ENCODE assay signal across 20 cellular contexts in genomic region chr6:130309028-130309427, GRCh38. TPM values are rescaled to one million over a fixed set of nuclear protein-coding genes. Genes with fewer than 3 reads are reported as not detected.
DNase-seq lines count a peak whose midpoint lies in the region; ATAC-seq and TF ChIP-seq lines count a peak whose summit lies in the region.
"Had no signal": no experiment of that assay in that cellular context is flagged by ENCODE, and none has a peak within 500 bp of the region (broad histone marks: within the 10 kb centered on the region; RNA-seq: fewer than 3 reads in every experiment).

No MANE protein-coding gene starts in this region.

- H3K27ac Mint-ChIP-seq in activated CD4-positive, alpha-beta T cell treated with anti-CD3 and anti-CD28 coated beads for 36 hours: no peak overlapping the region
- H3K27ac Mint-ChIP-seq in activated CD4-positive, alpha-beta T cell treated with anti-CD3 and anti-CD28 coated beads, Interleukin-2, amount 10 ng/mL, durations not matched to agents 24 days and 14 days: no peak overlapping the region
- no peak overlapping the region for H3K27ac Mint-ChIP-seq in stimulated activated effector memory CD8-positive, alpha-beta T cell treated with anti-CD3 and anti-CD28 coated beads, Interleukin-12 subunit alpha, Interleukin-12 subunit beta, amount 100 ng/mL, for 72 hours
- H3K27ac Mint-ChIP-seq: B cell; CD4-positive, CD25-positive, alpha-beta regulatory T cell; CD8-positive, alpha-beta T cell; GM23338; H9; HFFc6 had no signal

- H3K4me1 Mint-ChIP-seq in activated CD4-positive, alpha-beta T cell treated with anti-CD3 and anti-CD28 coated beads for 36 hours: no peaks in the 10 kb centered on the region
- peaks cover 3% of the 10 kb centered on the region for H3K4me1 Mint-ChIP-seq in activated CD4-positive, alpha-beta T cell treated with anti-CD3 and anti-CD28 coated beads, Interleukin-2, amount 10 ng/mL, durations not matched to agents 24 days and 14 days
- H3K4me1 Mint-ChIP-seq in stimulated activated effector memory CD8-positive, alpha-beta T cell treated with anti-CD3 and anti-CD28 coated beads, Interleukin-12 subunit alpha, Interleukin-12 subunit beta, amount 100 ng/mL, for 72 hours: peaks cover 15% of the 10 kb centered on the region
- H3K4me1 Mint-ChIP-seq: CD4-positive, CD25-positive, alpha-beta regulatory T cell; GM23338; H9 had no signal

- CTCF ChIA-PET in activated CD4-positive, alpha-beta T cell treated with anti-CD3 and anti-CD28 coated beads for 36 hours (lab: Charles Lee): interaction anchor here (0.6 to 0.9 kb wide), 2 partner anchors 13 to 1224 kb away, joined by 3 to 4 read pairs; no protein-coding TSS in a partner anchor
- CTCF ChIA-PET in GM10248 (lab: Yijun Ruan, JAX): interaction anchor here (1.4 to 3.4 kb wide), 4 partner anchors 9 to 16 kb away, joined by 3 to 11 read pairs (median 7); no protein-coding TSS in a partner anchor

- no peaks in the 10 kb centered on the region for H3K9me3 ChIP-seq in tibial artery
- H3K9me3 ChIP-seq: BLaER1, Caco-2 had no signal

- peak; percentile 63 for ATAC-seq in activated CD4-positive, alpha-beta T cell treated with anti-CD3 and anti-CD28 coated beads for 36 hours
- peak; percentile 64 for ATAC-seq in stimulated activated effector memory CD8-positive, alpha-beta T cell treated with anti-CD3 and anti-CD28 coated beads, Interleukin-12 subunit alpha, Interleukin-12 subunit beta, amount 100 ng/mL, for 72 hours
- ATAC-seq: CD8-positive, alpha-beta T cell; GM23338 had no signal

- intact Hi-C loops in activated CD4-positive, alpha-beta T cell treated with anti-CD3 and anti-CD28 coated beads for 36 hours (cut with DNase I, micrococcal nuclease): no loop called here
- intact Hi-C loops in activated CD4-positive, alpha-beta T cell treated with anti-CD3 and anti-CD28 coated beads, Interleukin-2, amount 10 ng/mL, durations not matched to agents 24 days and 14 days (cut with micrococcal nuclease): no loop called here
- intact Hi-C loops in tibial artery (cut with DNase I; ENCODE audit: low total_unique reads): no loop called here

- no peaks in the 10 kb centered on the region for H3K9me3 Mint-ChIP-seq in activated CD4-positive, alpha-beta T cell treated with anti-CD3 and anti-CD28 coated beads for 36 hours (ENCODE audit: low read depth)
- H3K9me3 Mint-ChIP-seq in activated CD4-positive, alpha-beta T cell treated with anti-CD3 and anti-CD28 coated beads, Interleukin-2, amount 10 ng/mL, durations not matched to agents 24 days and 14 days: peaks cover 4% of the 10 kb centered on the region
- H3K9me3 Mint-ChIP-seq in stimulated activated effector memory CD8-positive, alpha-beta T cell treated with anti-CD3 and anti-CD28 coated beads, Interleukin-12 subunit alpha, Interleukin-12 subunit beta, amount 100 ng/mL, for 72 hours: no peaks in the 10 kb centered on the region
- H3K9me3 Mint-ChIP-seq: CD8-positive, alpha-beta T cell; GM23338; H9; HFFc6 had no signal

- no peaks in the 10 kb centered on the region for H3K27me3 Mint-ChIP-seq in activated CD4-positive, alpha-beta T cell treated with anti-CD3 and anti-CD28 coated beads for 36 hours
- peaks cover 8% of the 10 kb centered on the region for H3K27me3 Mint-ChIP-seq in activated CD4-positive, alpha-beta T cell treated with anti-CD3 and anti-CD28 coated beads, Interleukin-2, amount 10 ng/mL, durations not matched to agents 24 days and 14 days
- H3K27me3 Mint-ChIP-seq: B cell had no signal

- H3K27ac ChIP-seq in VCaP (peak overlapping the region; percentile 72), tibial artery (no peak overlapping the region)
- H3K27ac ChIP-seq: BLaER1, C4-2B had no signal

- H3K4me3 Mint-ChIP-seq in activated CD4-positive, alpha-beta T cell treated with anti-CD3 and anti-CD28 coated beads for 36 hours: no peak overlapping the region
- H3K4me3 Mint-ChIP-seq in activated CD4-positive, alpha-beta T cell treated with anti-CD3 and anti-CD28 coated beads, Interleukin-2, amount 10 ng/mL, durations not matched to agents 24 days and 14 days: no peak overlapping the region
- H3K4me3 Mint-ChIP-seq in stimulated activated effector memory CD8-positive, alpha-beta T cell treated with anti-CD3 and anti-CD28 coated beads, Interleukin-12 subunit alpha, Interleukin-12 subunit beta, amount 100 ng/mL, for 72 hours: no peak overlapping the region
- H3K4me3 Mint-ChIP-seq: B cell; CD4-positive, CD25-positive, alpha-beta regulatory T cell; CD8-positive, alpha-beta T cell; GM23338; H9; HFFc6 had no signal

- H3K36me3 ChIP-seq in tibial artery: no peaks in the 10 kb centered on the region
- H3K36me3 ChIP-seq: BLaER1 had no signal

- H3K36me3 Mint-ChIP-seq in activated CD4-positive, alpha-beta T cell treated with anti-CD3 and anti-CD28 coated beads for 36 hours (ENCODE audit: low read depth): no peaks in the 10 kb centered on the region
- H3K36me3 Mint-ChIP-seq in activated CD4-positive, alpha-beta T cell treated with anti-CD3 and anti-CD28 coated beads, Interleukin-2, amount 10 ng/mL, durations not matched to agents 24 days and 14 days (ENCODE audit: low read depth): no peaks in the 10 kb centered on the region
- no peaks in the 10 kb centered on the region for H3K36me3 Mint-ChIP-seq in stimulated activated effector memory CD8-positive, alpha-beta T cell treated with anti-CD3 and anti-CD28 coated beads, Interleukin-12 subunit alpha, Interleukin-12 subunit beta, amount 100 ng/mL, for 72 hours
- H3K36me3 Mint-ChIP-seq: CD4-positive, CD25-positive, alpha-beta regulatory T cell; CD8-positive, alpha-beta T cell had no signal

- no peak for DNase-seq in activated CD4-positive, alpha-beta T cell treated with anti-CD3 and anti-CD28 coated beads for 36 hours
- DNase-seq in activated CD4-positive, alpha-beta T cell treated with anti-CD3 and anti-CD28 coated beads, Interleukin-2, amount 10 ng/mL, durations not matched to agents 24 days and 14 days: no peak
- no peak for DNase-seq in stimulated activated effector memory CD8-positive, alpha-beta T cell treated with anti-CD3 and anti-CD28 coated beads, Interleukin-12 subunit alpha, Interleukin-12 subunit beta, amount 100 ng/mL, for 72 hours (ENCODE audit: low spot score in 2 of 2)
- DNase-seq in ureter (ENCODE audit: low spot score) (no peak), tibial artery (no peak), NCI-H128 (lab: John Stamatoyannopoulos, UW; ENCODE audit: unreplicated experiment) (no peak), GM10248 (ENCODE audit: extremely low spot score) (no peak)
- DNase-seq: Caco-2; CD4-positive, CD25-positive, alpha-beta regulatory T cell; CD8-positive, alpha-beta T cell; DMS79; EL; GDM1; H9; HFFc6 had no signal

- H3K4me1 ChIP-seq in tibial artery: no peaks in the 10 kb centered on the region

- POLR2A ChIA-PET in activated CD4-positive, alpha-beta T cell treated with anti-CD3 and anti-CD28 coated beads for 36 hours (lab: Charles Lee): no interaction called here
- POLR2A ChIA-PET in GM10248 (lab: Yijun Ruan, JAX): no interaction called here

- H3K27me3 ChIP-seq in tibial artery: no peaks in the 10 kb centered on the region
- H3K27me3 ChIP-seq: BLaER1 had no signal

- TF ChIP-seq CTCF in VCaP (conservative IDR thresholded peaks at IDR 0.05) (no peak), tibial artery (IDR thresholded peaks at IDR 0.05) (no peak), GM10248 (IDR thresholded peaks at IDR 0.05; ENCODE audit: control extremely low read depth, extremely low read depth, low read depth, missing control alignments) (no peak)

- no peak overlapping the region for H3K4me3 ChIP-seq in tibial artery
- H3K4me3 ChIP-seq: BLaER1, GM23338 had no signal

RNA-seq across cellular contexts. Expression of gene TMEM200A, which starts 56.8 kb away (rescaled TPM):
- under 1 TPM; 0.14 to 0.21 TPM for total RNA-seq in activated CD4-positive, alpha-beta T cell treated with anti-CD3 and anti-CD28 coated beads for 36 hours
- total RNA-seq in activated CD4-positive, alpha-beta T cell treated with anti-CD3 and anti-CD28 coated beads, Interleukin-2, amount 10 ng/mL, durations not matched to agents 24 days and 14 days: 1.3 and 1.6 TPM in 2 replicates
- 4.5 TPM for total RNA-seq in ureter
